In genomic region chr18:63848159-63848558, GRCh38 we compare ENCODE assay signal across 9 cellular contexts. TPM values are rescaled to one million over a fixed set of nuclear protein-coding genes. Genes with fewer than 3 reads are reported as not detected.
DNase-seq lines count a peak whose midpoint lies in the region; ATAC-seq, FAIRE-seq and TF ChIP-seq lines count a peak whose summit lies in the region.
"Had no signal": no experiment of that assay in that cellular context is flagged by ENCODE, and none has a peak within 500 bp of the region (broad histone marks: within the 10 kb centered on the region; RNA-seq: fewer than 3 reads in every experiment).

No MANE protein-coding gene starts in this region.

- no peak overlapping the region for H3K4me2 ChIP-seq in GM12878 (ENCODE audit: control insufficient read depth, insufficient read depth)

- H3K9me3 ChIP-seq in GM12878 (replicated peaks; ENCODE audit: control insufficient read depth, insufficient read depth, low read length) (no peaks in the 10 kb centered on the region), right lobe of liver (no peaks in the 10 kb centered on the region)
- H3K9me3 ChIP-seq: Caco-2 had no signal

- peak; percentile 54 to 64 (median 57); a peak in 5 of 6 replicates for TF ChIP-seq CTCF in GM12878 (IDR thresholded peaks at IDR 0.05 in 2 of 3, conservative IDR thresholded peaks at IDR 0.05 in 1 of 3; ENCODE audit: control insufficient read depth in 2 of 3, extremely low read depth in 1 of 3, insufficient read depth in 1 of 3, low read depth in 3 of 3, low read length in 3 of 3)
- peak; percentile 48 to 58 (median 53) for TF ChIP-seq CTCF in right lobe of liver (IDR thresholded peaks at IDR 0.05)

- no peak overlapping the region for H3K9ac ChIP-seq in GM12878 (ENCODE audit: control insufficient read depth, insufficient read depth, low read length)

- TF ChIP-seq RAD21 in GM12878 (IDR thresholded peaks at IDR 0.05; ENCODE audit: insufficient read depth, low read depth, low read length) = peak; percentile 73

- CTCF ChIA-PET in GM12878 (lab: Yijun Ruan, JAX) = interaction anchor here (0.7 to 7.3 kb wide), 7 partner anchors 11 to 354 kb away, joined by 3 to 84 read pairs (median 3); no protein-coding TSS in a partner anchor

- no peaks in the 10 kb centered on the region for H3K36me3 ChIP-seq in GM12878 (ENCODE audit: control insufficient read depth in 2 of 2, insufficient read depth in 2 of 2, low read length in 1 of 2)
- H3K36me3 ChIP-seq in right lobe of liver = no peaks in the 10 kb centered on the region

- H3K27me3 ChIP-seq in GM12878 (replicated peaks in 1 of 2; ENCODE audit: control insufficient read depth in 2 of 2, insufficient read depth in 2 of 2, low read length in 1 of 2) (peaks cover 0 to 4% of the 10 kb centered on the region in 2 experiments; a peak in 2 of 4 replicates), right lobe of liver (no peaks in the 10 kb centered on the region)

- TF ChIP-seq POLR2A in GM12878 (IDR thresholded peaks at IDR 0.05; ENCODE audit: low read depth, low read length) (no peak), right lobe of liver (IDR thresholded peaks at IDR 0.05) (no peak)

- no peaks in the 10 kb centered on the region for H4K20me1 ChIP-seq in GM12878 (ENCODE audit: control insufficient read depth, insufficient read depth)

- peak; percentile 7 for FAIRE-seq in GM12878 (lab: Jason Lieb, UNC)

- SMC1A ChIA-PET in GM12878 (lab: Charles Lee; ENCODE audit: uncharacterized antibody, unreplicated experiment) = interaction anchor here (1.2 kb wide), 1 partner anchor 330 kb away, joined by 4 read pairs; no protein-coding TSS in a partner anchor

- H3K79me2 ChIP-seq in GM12878 (ENCODE audit: control insufficient read depth, insufficient read depth, low read length) = no peaks in the 10 kb centered on the region

- ATAC-seq in HG02610 (IDR thresholded peaks at IDR 0.05; ENCODE audit: unreplicated experiment) (peak; percentile 47), GM12878 (peak; percentile 71), right lobe of liver (peak; percentile 77 to 85 (median 82)), GM21515 (IDR thresholded peaks at IDR 0.05; ENCODE audit: unreplicated experiment) (no peak)

- in situ Hi-C loops in GM12878 (cut with MboI) = loop anchor here (5.0 kb wide), 1 partner anchor 331 kb away; no protein-coding TSS in a partner anchor

- H3K4me3 ChIP-seq in GM12878 = no peak overlapping the region
- H3K4me3 ChIP-seq in right lobe of liver = no peak overlapping the region

- BruUV-seq in GM12878 (replicated peaks; lab: Mats Ljungman, UMichigan) = no TSS peak

- POLR2A ChIA-PET in GM12878 (lab: Charles Lee) = no interaction called here

- intact Hi-C loops in GM12878 (cut with micrococcal nuclease; ENCODE audit: unreplicated experiment) (loop anchor here (5.0 to 10.0 kb wide), 2 partner anchors 163 to 271 kb away; no protein-coding TSS in a partner anchor), right lobe of liver (cut with DNase I) (no loop called here)

- H2AFZ ChIP-seq in GM12878 (ENCODE audit: control insufficient read depth, low read depth, low read length) = no peak overlapping the region

- no peaks in the 10 kb centered on the region for H3K4me1 ChIP-seq in GM12878 (ENCODE audit: control insufficient read depth, insufficient read depth, low read length)
- no peaks in the 10 kb centered on the region for H3K4me1 ChIP-seq in right lobe of liver
- H3K4me1 ChIP-seq: Caco-2 had no signal

- RAD21 ChIA-PET in GM12878 (lab: Charles Lee; ENCODE audit: unreplicated experiment) = interaction anchor here (1.5 kb wide), 1 partner anchor 88 kb away, joined by 3 read pairs; no protein-coding TSS in a partner anchor

- H3K27ac ChIP-seq in GM12878 (ENCODE audit: control insufficient read depth, insufficient read depth) (no peak overlapping the region), right lobe of liver (no peak overlapping the region)

- DNase-seq in NCI-H2107 treated with DMSO at 0.1 percent for 48 hours (lab: John Stamatoyannopoulos, UW; ENCODE audit: unreplicated experiment) = peak; percentile 36
- DNase-seq in NCI-H2107 (lab: John Stamatoyannopoulos, UW) = no peak
- peak; percentile 22 for DNase-seq in NCI-H226
- no peak for DNase-seq in GM12878 (ENCODE audit: low read depth, low spot score)
- no peak for DNase-seq in right lobe of liver
- DNase-seq in 8988T = no peak

- WGBS in GM12878 (ENCODE audit: insufficient coverage, insufficient replicate concordance, low lambda C conversion rate, missing lambda C conversion rate) = 19% methylated on average over 2 of the region's 2 CpGs
- WGBS in right lobe of liver (ENCODE audit: insufficient coverage, low coverage, low lambda C conversion rate, missing lambda C conversion rate) = 3% methylated on average over 2 of the region's 2 CpGs

- no peak for TF ChIP-seq EP300 in GM12878 (IDR thresholded peaks at IDR 0.05; ENCODE audit: borderline replicate concordance in 1 of 2, control insufficient read depth in 1 of 2, low read depth in 2 of 2, low read length in 2 of 2)

TF ChIP-seq in GM12878, 131 proteins besides CTCF, POLR2A, EP300 and RAD21:
- TF ChIP-seq KAT2A (conservative IDR thresholded peaks at IDR 0.05; ENCODE audit: control insufficient read depth, low read depth, low read length) = no peak
- peak; percentile 38; the same call in 1 of the 2 replicates for TF ChIP-seq SMC3 (IDR thresholded peaks at IDR 0.05; ENCODE audit: borderline replicate concordance, low read length)
- TF ChIP-seq IKZF2 (IDR thresholded peaks at IDR 0.05) = no peak

RNA-seq across cellular contexts. Expression of gene SERPINB2, which starts 39.3 kb away (rescaled TPM):
- 2.4 and 3.3 TPM in 2 replicates for total RNA-seq in GM12878 (2013; cell fraction: nucleolus; rRNA removed)
- 12.2 and 19.0 TPM in 2 replicates for total RNA-seq in GM12878 (2014; rRNA removed)
- total RNA-seq in GM12878 (2014; rRNA removed; fragmentation: Illumina TruSeq; extraction: Trizol) = 12.2 and 12.9 TPM in 2 replicates
- total RNA-seq in GM12878 (2021) = 9.6 and 12.5 TPM in 2 replicates
- 0.21 TPM for polyA plus RNA-seq in GM12878 (2011; ENCODE audit: low read depth)
- 25.3 and 32.2 TPM in 2 replicates for polyA plus RNA-seq in GM12878 (2011; rRNA removed)
- 14.6 and 15.7 TPM in 2 replicates for polyA plus RNA-seq in GM12878 (2011; cell fraction: cytosol; rRNA removed)
- 9.3 and 15.7 TPM in 2 replicates for polyA plus RNA-seq in GM12878 (2011; cell fraction: nucleus; rRNA removed)
- polyA plus RNA-seq in GM12878 (2012) = 0.32 and 0.45 TPM in 2 replicates
- polyA plus RNA-seq in GM12878 (2014; fragmentation: Illumina TruSeq; extraction: Trizol) = 19.2 and 22.2 TPM in 2 replicates
- 10 to 100 TPM; 14.6 to 15.5 TPM for polyA plus RNA-seq in GM12878 (2014; fragmentation: Nextera tagmentation; extraction: Ambion mirVana)
- polyA plus RNA-seq in GM12878 (2014; rRNA removed) = 11.2 and 17.2 TPM in 2 replicates
- polyA plus RNA-seq in GM12878 (2016; fragmentation: Nextera tagmentation; extraction: Ambion mirVana) = 10 to 100 TPM; 12.4 to 13.4 TPM
- polyA minus RNA-seq in GM12878 (2011; rRNA and poly(A)+ RNA removed) = 11.7 and 12.2 TPM in 2 replicates
- 1.8 and 4.4 TPM in 2 replicates for polyA minus RNA-seq in GM12878 (2011; cell fraction: cytosol; rRNA and poly(A)+ RNA removed)
- 3.2 and 4.4 TPM in 2 replicates for polyA minus RNA-seq in GM12878 (2011; cell fraction: nucleus; rRNA and poly(A)+ RNA removed)
- total RNA-seq in right lobe of liver = not detected
- total RNA-seq: Caco-2 had no signal

RNA-seq across cellular contexts. Expression of gene SERPINB10, which starts 59.6 kb away (rescaled TPM):
- total RNA-seq in GM12878 (2013; cell fraction: nucleolus; rRNA removed) = 7.7 and 9.4 TPM in 2 replicates
- total RNA-seq in GM12878 (2014; rRNA removed) (25.1 and 39.7 TPM in 2 replicates), GM12878 (2014; rRNA removed; fragmentation: Illumina TruSeq; extraction: Trizol) (35.6 and 40.6 TPM in 2 replicates), GM12878 (2021) (17.5 and 21.6 TPM in 2 replicates), right lobe of liver (under 1 TPM in 1 of 6 experiments, not detected in 5; 0.24 TPM)
- 6.3 TPM for polyA plus RNA-seq in GM12878 (2011; ENCODE audit: low read depth)
- polyA plus RNA-seq in GM12878 (2011; rRNA removed) (83.5 and 128 TPM in 2 replicates), GM12878 (2014; fragmentation: Illumina TruSeq; extraction: Trizol) (44.6 and 64.1 TPM in 2 replicates), GM12878 (2014; fragmentation: Nextera tagmentation; extraction: Ambion mirVana) (10 to 100 TPM; 20.7 to 23.1 TPM), GM12878 (2014; rRNA removed) (21.0 and 28.3 TPM in 2 replicates), GM12878 (2016; fragmentation: Nextera tagmentation; extraction: Ambion mirVana) (10 to 100 TPM; 12.0 to 12.4 TPM)
- polyA plus RNA-seq in GM12878 (2011; cell fraction: cytosol; rRNA removed) = 34.4 and 37.0 TPM in 2 replicates
- polyA plus RNA-seq in GM12878 (2011; cell fraction: nucleus; rRNA removed) = 16.5 and 19.3 TPM in 2 replicates
- polyA plus RNA-seq in GM12878 (2012) = 8.7 and 13.2 TPM in 2 replicates
- polyA minus RNA-seq in GM12878 (2011; rRNA and poly(A)+ RNA removed) = 30.3 and 53.0 TPM in 2 replicates
- 10.0 and 14.3 TPM in 2 replicates for polyA minus RNA-seq in GM12878 (2011; cell fraction: cytosol; rRNA and poly(A)+ RNA removed)
- 5.5 and 7.7 TPM in 2 replicates for polyA minus RNA-seq in GM12878 (2011; cell fraction: nucleus; rRNA and poly(A)+ RNA removed)
- total RNA-seq: Caco-2 had no signal

Comparison
In these comparisons a context has a peak if more than half of its experiments do, and no peak if none do; other contexts are left out.
1. DNase-seq: peak in NCI-H2107 treated with DMSO at 0.1 percent for 48 hours (single experiment) and NCI-H226 (single experiment); none in NCI-H2107 (single experiment), GM12878 (single experiment), right lobe of liver (0 of 3) and 8988T (single experiment).
2. RNA of gene SERPINB10, which starts 59.6 kb away (total RNA-seq): 7.7 to 40.6 TPM in GM12878; 0.24 TPM in right lobe of liver; every median in the first group is over 4 times any median in the second.